Comparison of ENCODE assay signal across 1 cellular context in genomic region chr15:43225201-43225949, GRCh38.
A peak's percentile ranks its signal among the peaks of the same experiment; 100 is the strongest.
TF ChIP-seq lines count a peak whose summit lies in the region.

No MANE protein-coding gene starts in this region.

TF ChIP-seq in GM12878, 131 proteins besides CTCF, POLR2A, EP300 and RAD21 (continued from another document):
- TF ChIP-seq EGR1 (IDR thresholded peaks at IDR 0.05; ENCODE audit: borderline replicate concordance in 1 of 2, low read depth in 2 of 2, low read length in 2 of 2) (no peak), CHD1 (IDR thresholded peaks at IDR 0.05; ENCODE audit: low read depth, low read length) (no peak), IKZF2 (IDR thresholded peaks at IDR 0.05) (no peak), RCOR1 (conservative IDR thresholded peaks at IDR 0.05; ENCODE audit: low read depth, low read length) (no peak), BCL3 (IDR thresholded peaks at IDR 0.05; ENCODE audit: borderline replicate concordance, insufficient read depth, low read depth, low read length, poor library complexity, severe bottlenecking) (no peak), STAT1 (conservative IDR thresholded peaks at IDR 0.05) (no peak), SMC3 (IDR thresholded peaks at IDR 0.05; ENCODE audit: borderline replicate concordance, low read length) (peak; percentile 100), ZNF687 (IDR thresholded peaks at IDR 0.05) (0 out of 2 replicates have a peak, but pooled peaks have one; percentile 13), MAX (IDR thresholded peaks at IDR 0.05; ENCODE audit: low read depth, low read length) (no peak), LARP7 (IDR thresholded peaks at IDR 0.05) (0 out of 2 replicates have a peak, but pooled peaks have one; percentile 17), YY1 (IDR thresholded peaks at IDR 0.05; ENCODE audit: low read depth, low read length) (peak; percentile 79), NBN (IDR thresholded peaks at IDR 0.05) (0 out of 2 replicates have a peak, but pooled peaks have one; percentile 34), PAX5 (IDR thresholded peaks at IDR 0.05; ENCODE audit: borderline replicate concordance, low read depth, low read length) (no peak), FOXM1 (IDR thresholded peaks at IDR 0.05; ENCODE audit: low read depth, low read length) (peak; percentile 58; the same call in 1 of the 2 replicates), MXI1 (IDR thresholded peaks at IDR 0.05; ENCODE audit: low read depth, low read length) (no peak)
TF ChIP-seq in GM12878: peak in this region for 12.
